In the genomic region with DNA sequence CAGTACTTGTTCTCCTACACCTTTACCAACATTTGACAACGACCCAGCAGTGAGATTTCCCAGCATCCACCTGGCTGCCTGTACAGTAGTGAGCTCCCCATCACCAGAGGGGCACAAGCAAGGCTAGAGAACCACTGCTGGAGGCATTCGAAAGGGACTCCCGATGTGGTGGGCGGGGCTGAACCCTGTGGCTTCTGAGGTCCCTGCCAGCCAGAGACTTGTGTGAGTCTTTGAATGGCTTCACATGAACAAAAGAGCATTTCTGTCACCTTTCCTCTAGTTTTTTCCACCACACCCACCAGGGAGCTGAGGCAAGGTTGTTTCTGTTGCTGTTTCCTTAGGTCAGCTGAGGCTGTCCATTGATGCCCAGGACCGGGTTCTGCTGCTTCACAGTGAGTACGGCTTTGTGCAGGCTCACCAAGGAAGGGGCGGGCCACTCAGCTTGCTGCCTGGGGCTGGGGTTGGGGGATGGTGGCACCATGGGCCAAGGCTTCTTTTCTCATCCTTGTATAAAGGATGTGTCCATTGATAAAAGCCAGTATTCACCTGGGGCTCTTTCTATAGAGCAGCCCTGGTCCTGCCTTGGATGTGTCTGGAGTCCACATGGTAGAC, we compare ENCODE assay signal across 12 cellular contexts. TPM values are rescaled to one million over a fixed set of nuclear protein-coding genes. Genes with fewer than 3 reads are reported as not detected.
A peak's percentile ranks its signal among the peaks of the same experiment; 100 is the strongest.
DNase-seq lines count a peak whose midpoint lies in the region; ATAC-seq and TF ChIP-seq lines count a peak whose summit lies in the region.
"Had no signal": no experiment of that assay in that cellular context is flagged by ENCODE, and none has a peak within 500 bp of the region (broad histone marks: within the 10 kb centered on the region; RNA-seq: fewer than 3 reads in every experiment).

No MANE protein-coding gene starts in this region.

- no peak overlapping the region for H3K4me3 Mint-ChIP-seq in activated naive CD4-positive, alpha-beta T cell treated with anti-CD3 and anti-CD28 coated beads for 36 hours
- H3K4me3 Mint-ChIP-seq in T-helper 17 cell (no peak overlapping the region), endodermal cell (no peak overlapping the region)
- no peak overlapping the region for H3K4me3 Mint-ChIP-seq in stimulated activated effector memory CD8-positive, alpha-beta T cell treated with anti-CD3 and anti-CD28 coated beads, Interleukin-12 subunit alpha, Interleukin-12 subunit beta, amount 100 ng/mL, for 72 hours

- no peaks in the 10 kb centered on the region for H3K9me3 Mint-ChIP-seq in activated naive CD4-positive, alpha-beta T cell treated with anti-CD3 and anti-CD28 coated beads for 36 hours
- no peaks in the 10 kb centered on the region for H3K9me3 Mint-ChIP-seq in endodermal cell
- no peaks in the 10 kb centered on the region for H3K9me3 Mint-ChIP-seq in stimulated activated effector memory CD8-positive, alpha-beta T cell treated with anti-CD3 and anti-CD28 coated beads, Interleukin-12 subunit alpha, Interleukin-12 subunit beta, amount 100 ng/mL, for 72 hours

- H3K9ac ChIP-seq in endodermal cell (ENCODE audit: extremely low read depth, low read length, poor library complexity, severe bottlenecking), result no peak overlapping the region

- ATAC-seq in T-helper 17 cell (peak; percentile 52), GM21576 (IDR thresholded peaks at IDR 0.05; ENCODE audit: unreplicated experiment) (no peak), HG02642 (IDR thresholded peaks at IDR 0.05; ENCODE audit: poor library complexity, unreplicated experiment) (no peak)
- ATAC-seq in stimulated activated effector memory CD8-positive, alpha-beta T cell treated with anti-CD3 and anti-CD28 coated beads, Interleukin-12 subunit alpha, Interleukin-12 subunit beta, amount 100 ng/mL, for 72 hours, result peak; percentile 59
- ATAC-seq: left ventricle myocardium superior had no signal

- TF ChIP-seq CTCF in endodermal cell (conservative IDR thresholded peaks at IDR 0.05), result no peak

- H3K4me3 ChIP-seq in endodermal cell (ENCODE audit: low read length), result no peak overlapping the region

- H3K27me3 Mint-ChIP-seq in activated naive CD4-positive, alpha-beta T cell treated with anti-CD3 and anti-CD28 coated beads for 36 hours (ENCODE audit: low read depth), result no peaks in the 10 kb centered on the region
- H3K27me3 Mint-ChIP-seq in T-helper 17 cell (peaks cover 4% of the 10 kb centered on the region), endodermal cell (ENCODE audit: insufficient read depth) (peaks cover 2% of the 10 kb centered on the region)

- no peaks in the 10 kb centered on the region for H3K36me3 Mint-ChIP-seq in activated naive CD4-positive, alpha-beta T cell treated with anti-CD3 and anti-CD28 coated beads for 36 hours (ENCODE audit: low read depth)
- H3K36me3 Mint-ChIP-seq in T-helper 17 cell (ENCODE audit: low read depth), result peaks cover 2% of the 10 kb centered on the region
- no peaks in the 10 kb centered on the region for H3K36me3 Mint-ChIP-seq in endodermal cell (ENCODE audit: low read depth)
- H3K36me3 Mint-ChIP-seq in stimulated activated effector memory CD8-positive, alpha-beta T cell treated with anti-CD3 and anti-CD28 coated beads, Interleukin-12 subunit alpha, Interleukin-12 subunit beta, amount 100 ng/mL, for 72 hours, result peaks cover 7% of the 10 kb centered on the region

- H3K4me1 ChIP-seq in endodermal cell (ENCODE audit: control insufficient read depth, insufficient read depth, low read length), result no peaks in the 10 kb centered on the region

- WGBS in endodermal cell (ENCODE audit: insufficient coverage in 1 of 2, insufficient read length in 1 of 2), 2 experiments, result 67 to 86% methylated on average over 4 to 7 of the region's 7 CpGs

- DNase-seq in activated naive CD4-positive, alpha-beta T cell treated with anti-CD3 and anti-CD28 coated beads for 36 hours, result peak; percentile 11
- DNase-seq in activated naive CD4-positive, alpha-beta T cell treated with anti-CD3 and anti-CD28 coated beads, Interleukin-2, amount 50 U/mL, for 16 hours, result no peak
- DNase-seq in T-helper 17 cell (no peak), endodermal cell (peak; percentile 51), GM19240 (ENCODE audit: insufficient read length, low spot score) (no peak)
- no peak for DNase-seq in stimulated activated effector memory CD8-positive, alpha-beta T cell treated with anti-CD3 and anti-CD28 coated beads, Interleukin-12 subunit alpha, Interleukin-12 subunit beta, amount 100 ng/mL, for 72 hours (ENCODE audit: low spot score in 2 of 2)
- DNase-seq: left ventricle myocardium superior, NCI-H2081, WERI-Rb-1 had no signal

- no peaks in the 10 kb centered on the region for H3K27me3 ChIP-seq in endodermal cell (ENCODE audit: control insufficient read depth, insufficient read depth, low read length, poor library complexity, severe bottlenecking)

- H3K27ac ChIP-seq in endodermal cell (ENCODE audit: low read depth, low read length), result no peak overlapping the region
- H3K27ac ChIP-seq: WERI-Rb-1 had no signal

- CTCF ChIA-PET in activated naive CD4-positive, alpha-beta T cell treated with anti-CD3 and anti-CD28 coated beads for 36 hours (lab: Charles Lee), result no interaction called here

- H3K36me3 ChIP-seq in endodermal cell (ENCODE audit: control insufficient read depth, insufficient read depth, low read length), result no peaks in the 10 kb centered on the region
- H3K36me3 ChIP-seq: WERI-Rb-1 had no signal

- intact Hi-C loops in activated naive CD4-positive, alpha-beta T cell treated with anti-CD3 and anti-CD28 coated beads for 36 hours (cut with micrococcal nuclease), result no loop called here

- H3K27ac Mint-ChIP-seq in activated naive CD4-positive, alpha-beta T cell treated with anti-CD3 and anti-CD28 coated beads for 36 hours, result no peak overlapping the region
- H3K27ac Mint-ChIP-seq in T-helper 17 cell (peak overlapping the region; percentile 79), endodermal cell (no peak overlapping the region)
- H3K27ac Mint-ChIP-seq in stimulated activated effector memory CD8-positive, alpha-beta T cell treated with anti-CD3 and anti-CD28 coated beads, Interleukin-12 subunit alpha, Interleukin-12 subunit beta, amount 100 ng/mL, for 72 hours, result no peak overlapping the region
- H3K27ac Mint-ChIP-seq: IgD-negative memory B cell had no signal

- H3K9me3 ChIP-seq in T-helper 17 cell (ENCODE audit: control insufficient read depth, low read length, poor library complexity, severe bottlenecking), result no peaks in the 10 kb centered on the region
- H3K9me3 ChIP-seq in endodermal cell (ENCODE audit: control insufficient read depth, low read length), result no peaks in the 10 kb centered on the region

- H3K4me1 Mint-ChIP-seq in activated naive CD4-positive, alpha-beta T cell treated with anti-CD3 and anti-CD28 coated beads for 36 hours (ENCODE audit: low read depth), result peaks cover 10% of the 10 kb centered on the region
- H3K4me1 Mint-ChIP-seq in T-helper 17 cell (peaks cover 20% of the 10 kb centered on the region), endodermal cell (no peaks in the 10 kb centered on the region)
- peaks cover 14% of the 10 kb centered on the region for H3K4me1 Mint-ChIP-seq in stimulated activated effector memory CD8-positive, alpha-beta T cell treated with anti-CD3 and anti-CD28 coated beads, Interleukin-12 subunit alpha, Interleukin-12 subunit beta, amount 100 ng/mL, for 72 hours
- H3K4me1 Mint-ChIP-seq: IgD-negative memory B cell had no signal

RNA-seq across cellular contexts. Expression of a gene that starts 15.7 kb away (rescaled TPM):
- 10 to 100 TPM; 11.9 to 12.6 TPM for total RNA-seq in activated naive CD4-positive, alpha-beta T cell treated with anti-CD3 and anti-CD28 coated beads for 36 hours
- total RNA-seq in T-helper 17 cell (10 to 100 TPM; 17.4 to 22.0 TPM), endodermal cell (10 to 100 TPM; 20.7 to 40.3 TPM)
- polyA plus RNA-seq in endodermal cell (2013, experiment 1 of 2), result 40.4 TPM
- polyA plus RNA-seq in endodermal cell (2013, experiment 2 of 2), result 38.4 TPM

Comparison
In these comparisons a context has a peak if more than half of its experiments do, and no peak if none do; other contexts are left out.
1. DNase-seq: peak in activated naive CD4-positive, alpha-beta T cell treated with anti-CD3 and anti-CD28 coated beads for 36 hours (single experiment) and endodermal cell (single experiment); none in activated naive CD4-positive, alpha-beta T cell treated with anti-CD3 and anti-CD28 coated beads, Interleukin-2, amount 50 U/mL, for 16 hours (single experiment), T-helper 17 cell (0 of 3), stimulated activated effector memory CD8-positive, alpha-beta T cell treated with anti-CD3 and anti-CD28 coated beads, Interleukin-12 subunit alpha, Interleukin-12 subunit beta, amount 100 ng/mL, for 72 hours (0 of 2) and GM19240 (single experiment).
2. ATAC-seq: peak in T-helper 17 cell (single experiment) and stimulated activated effector memory CD8-positive, alpha-beta T cell treated with anti-CD3 and anti-CD28 coated beads, Interleukin-12 subunit alpha, Interleukin-12 subunit beta, amount 100 ng/mL, for 72 hours (single experiment); none in GM21576 (single experiment) and HG02642 (single experiment).